ENCODE assay signal across 2 cellular contexts in the genomic region with DNA sequence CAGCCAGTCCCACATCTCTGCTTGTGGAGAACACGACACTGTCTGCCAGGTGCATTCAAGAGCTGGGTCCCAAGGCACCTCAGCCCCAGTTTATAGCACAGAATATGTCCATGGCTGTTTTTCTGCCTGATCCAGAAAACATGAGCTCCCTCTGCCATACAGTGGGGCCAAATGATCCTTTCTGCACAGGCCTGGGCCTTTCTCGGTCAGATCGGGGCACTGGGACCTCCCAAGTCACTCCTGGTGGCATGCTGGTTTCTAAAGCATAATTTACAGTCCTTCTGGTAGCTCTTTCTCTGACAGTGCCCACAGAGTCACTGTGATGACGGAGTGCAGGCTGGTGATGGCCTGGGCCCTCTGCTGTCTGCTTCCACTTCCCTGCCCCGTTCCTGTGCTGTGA.
TF ChIP-seq lines count a peak whose summit lies in the region.

No MANE protein-coding gene starts in this region.

TF ChIP-seq in GM23338, 12 proteins besides CTCF, POLR2A, EP300 and RAD21 (continued from another document):
- TF ChIP-seq, protein P1, sequence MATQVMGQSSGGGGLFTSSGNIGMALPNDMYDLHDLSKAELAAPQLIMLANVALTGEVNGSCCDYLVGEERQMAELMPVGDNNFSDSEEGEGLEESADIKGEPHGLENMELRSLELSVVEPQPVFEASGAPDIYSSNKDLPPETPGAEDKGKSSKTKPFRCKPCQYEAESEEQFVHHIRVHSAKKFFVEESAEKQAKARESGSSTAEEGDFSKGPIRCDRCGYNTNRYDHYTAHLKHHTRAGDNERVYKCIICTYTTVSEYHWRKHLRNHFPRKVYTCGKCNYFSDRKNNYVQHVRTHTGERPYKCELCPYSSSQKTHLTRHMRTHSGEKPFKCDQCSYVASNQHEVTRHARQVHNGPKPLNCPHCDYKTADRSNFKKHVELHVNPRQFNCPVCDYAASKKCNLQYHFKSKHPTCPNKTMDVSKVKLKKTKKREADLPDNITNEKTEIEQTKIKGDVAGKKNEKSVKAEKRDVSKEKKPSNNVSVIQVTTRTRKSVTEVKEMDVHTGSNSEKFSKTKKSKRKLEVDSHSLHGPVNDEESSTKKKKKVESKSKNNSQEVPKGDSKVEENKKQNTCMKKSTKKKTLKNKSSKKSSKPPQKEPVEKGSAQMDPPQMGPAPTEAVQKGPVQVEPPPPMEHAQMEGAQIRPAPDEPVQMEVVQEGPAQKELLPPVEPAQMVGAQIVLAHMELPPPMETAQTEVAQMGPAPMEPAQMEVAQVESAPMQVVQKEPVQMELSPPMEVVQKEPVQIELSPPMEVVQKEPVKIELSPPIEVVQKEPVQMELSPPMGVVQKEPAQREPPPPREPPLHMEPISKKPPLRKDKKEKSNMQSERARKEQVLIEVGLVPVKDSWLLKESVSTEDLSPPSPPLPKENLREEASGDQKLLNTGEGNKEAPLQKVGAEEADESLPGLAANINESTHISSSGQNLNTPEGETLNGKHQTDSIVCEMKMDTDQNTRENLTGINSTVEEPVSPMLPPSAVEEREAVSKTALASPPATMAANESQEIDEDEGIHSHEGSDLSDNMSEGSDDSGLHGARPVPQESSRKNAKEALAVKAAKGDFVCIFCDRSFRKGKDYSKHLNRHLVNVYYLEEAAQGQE (IDR thresholded peaks at IDR 0.05; ENCODE audit: unreplicated experiment), result no peak
- TF ChIP-seq JUNB (IDR thresholded peaks at IDR 0.05; ENCODE audit: unreplicated experiment) (no peak), CREB1 (CRISPR knock-in tag; IDR thresholded peaks at IDR 0.05; ENCODE audit: low read depth) (no peak), NANOG (IDR thresholded peaks at IDR 0.05; ENCODE audit: borderline replicate concordance) (no peak), ZNF331 (CRISPR knock-in tag; IDR thresholded peaks at IDR 0.05; ENCODE audit: low read depth) (no peak), EZH2 (IDR thresholded peaks at IDR 0.05; ENCODE audit: low read depth, unreplicated experiment) (no peak), STAT1 (IDR thresholded peaks at IDR 0.05; ENCODE audit: unreplicated experiment) (no peak), EZH2phosphoT487 (IDR thresholded peaks at IDR 0.05; ENCODE audit: unreplicated experiment) (no peak)
- TF ChIP-seq, protein P2, sequence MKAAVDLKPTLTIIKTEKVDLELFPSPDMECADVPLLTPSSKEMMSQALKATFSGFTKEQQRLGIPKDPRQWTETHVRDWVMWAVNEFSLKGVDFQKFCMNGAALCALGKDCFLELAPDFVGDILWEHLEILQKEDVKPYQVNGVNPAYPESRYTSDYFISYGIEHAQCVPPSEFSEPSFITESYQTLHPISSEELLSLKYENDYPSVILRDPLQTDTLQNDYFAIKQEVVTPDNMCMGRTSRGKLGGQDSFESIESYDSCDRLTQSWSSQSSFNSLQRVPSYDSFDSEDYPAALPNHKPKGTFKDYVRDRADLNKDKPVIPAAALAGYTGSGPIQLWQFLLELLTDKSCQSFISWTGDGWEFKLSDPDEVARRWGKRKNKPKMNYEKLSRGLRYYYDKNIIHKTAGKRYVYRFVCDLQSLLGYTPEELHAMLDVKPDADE (IDR thresholded peaks at IDR 0.05), result no peak

TF ChIP-seq in H1, 55 proteins besides CTCF, POLR2A, EP300 and RAD21:
- TF ChIP-seq, protein P3, sequence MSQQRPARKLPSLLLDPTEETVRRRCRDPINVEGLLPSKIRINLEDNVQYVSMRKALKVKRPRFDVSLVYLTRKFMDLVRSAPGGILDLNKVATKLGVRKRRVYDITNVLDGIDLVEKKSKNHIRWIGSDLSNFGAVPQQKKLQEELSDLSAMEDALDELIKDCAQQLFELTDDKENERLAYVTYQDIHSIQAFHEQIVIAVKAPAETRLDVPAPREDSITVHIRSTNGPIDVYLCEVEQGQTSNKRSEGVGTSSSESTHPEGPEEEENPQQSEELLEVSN (IDR thresholded peaks at IDR 0.05), result no peak
- TF ChIP-seq RXRA (IDR thresholded peaks at IDR 0.05; ENCODE audit: insufficient read depth, low read depth, low read length) (no peak), YY1 (IDR thresholded peaks at IDR 0.05; ENCODE audit: low read depth, low read length) (no peak), CBX8 (IDR thresholded peaks at IDR 0.05; ENCODE audit: borderline replicate concordance, low read depth, low read length) (no peak), TCF12 (IDR thresholded peaks at IDR 0.05; ENCODE audit: low read depth, low read length) (no peak), EZH2 (IDR thresholded peaks at IDR 0.05; ENCODE audit: low read depth, low read length, severe bottlenecking) (no peak), CTBP2 (IDR thresholded peaks at IDR 0.05; ENCODE audit: borderline replicate concordance, insufficient read depth, insufficient read length, low read length) (no peak), TAF1 (IDR thresholded peaks at IDR 0.05; ENCODE audit: low read depth, low read length) (no peak), RNF2 (IDR thresholded peaks at IDR 0.05; ENCODE audit: borderline replicate concordance, low read depth, low read length, missing control alignments, poor library complexity, severe bottlenecking) (no peak), SRF (IDR thresholded peaks at IDR 0.05; ENCODE audit: low read depth, low read length) (no peak), SP4 (IDR thresholded peaks at IDR 0.05; ENCODE audit: low read length) (no peak), BCL11A (IDR thresholded peaks at IDR 0.05; ENCODE audit: low read depth in 2 of 2, low read length in 2 of 2) (no peak), MAFK (IDR thresholded peaks at IDR 0.05; ENCODE audit: low read depth, low read length) (no peak), ASH2L (IDR thresholded peaks at IDR 0.05; ENCODE audit: low read length) (no peak), CREB1 (IDR thresholded peaks at IDR 0.05) (no peak), SIX5 (IDR thresholded peaks at IDR 0.05; ENCODE audit: low read depth, low read length) (no peak)
TF ChIP-seq in H1: peak in this region for 0.
